In the genomic region with DNA sequence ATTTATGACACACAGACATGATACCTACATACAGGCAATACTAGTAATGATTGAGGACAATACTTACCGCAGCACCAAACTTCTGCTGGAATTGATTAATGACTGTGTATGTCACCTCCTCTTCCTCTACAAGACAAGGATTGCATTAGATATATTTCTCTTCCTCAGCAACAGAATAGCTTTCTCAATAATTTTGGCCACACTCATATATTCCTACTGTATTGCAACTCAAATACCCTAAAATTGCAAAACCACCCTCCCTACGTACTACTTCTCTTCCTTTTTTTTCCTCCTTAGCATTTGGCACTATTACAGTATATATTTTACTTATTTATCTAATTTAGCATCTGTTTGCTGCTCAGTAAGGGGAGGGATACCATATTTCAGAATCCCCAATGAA, we compare ENCODE assay signal across 24 cellular contexts. TPM values are rescaled to one million over a fixed set of nuclear protein-coding genes. Genes with fewer than 3 reads are reported as not detected.
"Had no signal": no experiment of that assay in that cellular context is flagged by ENCODE, and none has a peak within 500 bp of the region (broad histone marks: within the 10 kb centered on the region; RNA-seq: fewer than 3 reads in every experiment).

No MANE protein-coding gene starts in this region.

- H3K27me3 ChIP-seq: breast epithelium, suprapubic skin had no signal

- H3K36me3 ChIP-seq: breast epithelium, esophagus muscularis mucosa, heart right ventricle, left ventricle myocardium inferior, prostate gland, suprapubic skin had no signal

- H3K9me3 ChIP-seq: breast epithelium, esophagus muscularis mucosa, heart right ventricle, left ventricle myocardium inferior, prostate gland, suprapubic skin had no signal

- ATAC-seq: activated naive CD8-positive, alpha-beta T cell treated with anti-CD3 and anti-CD28 coated beads, Interleukin-2, amount 50 U/mL, for 24 hours; activated T-cell treated with anti-CD3 and anti-CD28 coated beads, Interleukin-2, amount 50 U/mL, for 4 hours; heart right ventricle; right cardiac atrium; stimulated activated naive CD8-positive, alpha-beta T cell treated with anti-CD3 and anti-CD28 coated beads, Interleukin-15, Interleukin-2, amounts not matched to agents 100 U/mL and 50 U/mL, for 24 hours had no signal

- DNase-seq: activated CD4-positive, alpha-beta T cell treated with anti-CD3 and anti-CD28 coated beads, Interleukin-2, amount 10 ng/mL, durations not matched to agents 24 days and 14 days; activated CD8-positive, alpha-beta memory T cell treated with anti-CD3 and anti-CD28 coated beads, Interleukin-2, amount 50 U/mL, for 4 hours; activated naive CD4-positive, alpha-beta T cell treated with anti-CD3 and anti-CD28 coated beads, Interleukin-2, amount 10 ng/mL, durations not matched to agents 7 days and 5 days; activated naive CD8-positive, alpha-beta T cell treated with anti-CD3 and anti-CD28 coated beads, Interleukin-2, amount 50 U/mL, for 24 hours; activated T-cell treated with anti-CD3 and anti-CD28 coated beads, Interleukin-2, amount 50 U/mL, for 4 hours; effector memory CD4-positive, alpha-beta T cell; heart right ventricle; immature natural killer cell; kidney glomerular epithelial cell; left ventricle myocardium inferior; right cardiac atrium; stimulated activated naive CD8-positive, alpha-beta T cell treated with anti-CD3 and anti-CD28 coated beads, Interleukin-15, Interleukin-2, amounts not matched to agents 100 U/mL and 50 U/mL, for 24 hours; T-helper 9 cell; trophoblast cell had no signal

- H3K27ac ChIP-seq: breast epithelium, esophagus muscularis mucosa, heart right ventricle, left ventricle myocardium inferior, prostate gland, skin epidermis, suprapubic skin had no signal

- H3K4me3 ChIP-seq: breast epithelium, esophagus muscularis mucosa, heart right ventricle, left ventricle myocardium inferior, prostate gland, skin epidermis, suprapubic skin had no signal

- H3K4me1 ChIP-seq: breast epithelium, esophagus muscularis mucosa, left ventricle myocardium inferior, prostate gland, suprapubic skin had no signal

RNA-seq across cellular contexts. Expression of gene EXD1, which starts 14.8 kb away (rescaled TPM):
- total RNA-seq: activated CD4-positive, alpha-beta T cell treated with anti-CD3 and anti-CD28 coated beads, Interleukin-2, amount 10 ng/mL, durations not matched to agents 24 days and 14 days; activated T-cell treated with anti-CD3 and anti-CD28 coated beads, Interleukin-2, amount 50 U/mL, for 4 hours; breast epithelium; chondrocyte; endothelial cell of umbilical vein; esophagus muscularis mucosa; heart right ventricle; left ventricle myocardium inferior; myocyte; neural crest cell; osteocyte; right cardiac atrium had no signal
